ENCODE assay signal across 8 cellular contexts in the genomic region with DNA sequence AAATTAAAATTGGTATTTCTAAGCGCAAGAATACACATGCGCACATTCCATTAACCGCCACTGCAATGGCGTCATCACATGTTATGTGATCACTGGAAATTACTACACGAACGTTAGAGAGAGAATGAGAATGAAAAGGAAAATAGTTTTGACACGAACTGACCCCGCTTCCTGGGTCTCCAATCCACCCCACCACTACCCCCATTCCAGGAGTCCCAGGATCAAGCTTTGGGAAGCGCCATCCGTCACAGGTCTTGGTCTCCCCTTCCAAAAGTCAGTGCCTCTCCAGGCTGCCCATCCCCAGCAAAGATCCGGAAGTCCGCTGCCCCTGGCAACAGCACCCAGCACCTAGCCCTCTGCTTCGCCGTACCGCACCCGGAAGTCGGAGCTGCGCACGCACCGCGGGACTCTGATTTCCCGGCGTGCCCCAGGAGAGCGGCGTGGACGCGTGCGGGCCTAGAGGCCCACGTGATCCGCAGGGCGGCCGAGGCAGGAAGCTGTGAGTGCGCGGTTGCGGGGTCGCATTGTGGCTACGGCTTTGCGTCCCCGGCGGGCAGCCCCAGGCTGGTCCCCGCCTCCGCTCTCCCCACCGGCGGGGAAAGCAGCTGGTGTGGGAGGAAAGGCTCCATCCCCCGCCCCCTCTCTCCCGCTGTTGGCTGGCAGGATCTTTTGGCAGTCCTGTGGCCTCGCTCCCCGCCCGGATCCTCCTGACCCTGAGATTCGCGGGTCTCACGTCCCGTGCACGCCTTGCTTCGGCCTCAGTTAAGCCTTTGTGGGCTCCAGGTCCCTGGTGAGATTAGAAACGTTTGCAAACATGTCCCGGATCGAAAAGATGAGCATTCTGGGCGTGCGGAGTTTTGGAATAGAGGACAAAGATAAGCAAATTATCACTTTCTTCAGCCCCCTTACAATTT. TPM values are rescaled to one million over a fixed set of nuclear protein-coding genes. Genes with fewer than 3 reads are reported as not detected.
A peak's percentile ranks its signal among the peaks of the same experiment; 100 is the strongest.
DNase-seq lines count a peak whose midpoint lies in the region; ATAC-seq and TF ChIP-seq lines count a peak whose summit lies in the region.

A gene (plus strand): TSS at position 467 of the 914 bp plus-strand sequence. CDS start 348 bp downstream, at position 815.

- no peaks in the 10 kb centered on the region for H3K27me3 Mint-ChIP-seq in chondrocyte (ENCODE audit: low read depth)

- TF ChIP-seq POLR2A in GM19193 (IDR thresholded peaks at IDR 0.05; ENCODE audit: extremely low read depth, insufficient read depth, insufficient read length): peak; percentile 93

- no peaks in the 10 kb centered on the region for H3K36me3 Mint-ChIP-seq in chondrocyte (ENCODE audit: low read depth)

- TF ChIP-seq CTCF in chondrocyte (IDR thresholded peaks at IDR 0.05) (peak; percentile 4), kidney epithelial cell (IDR thresholded peaks at IDR 0.05; ENCODE audit: insufficient read depth, low read length, poor library complexity, severe bottlenecking) (no peak)

- no peaks in the 10 kb centered on the region for H3K27me3 ChIP-seq in kidney epithelial cell (ENCODE audit: control insufficient read depth, insufficient read depth, low read length)

- H3K4me1 Mint-ChIP-seq in chondrocyte (ENCODE audit: low read depth): peaks cover 26% of the 10 kb centered on the region

- ATAC-seq in HG03432 (IDR thresholded peaks at IDR 0.05; ENCODE audit: unreplicated experiment): peak; percentile 98

- DNase-seq in Ammon's horn (ENCODE audit: low spot score) (peak; percentile 91), NCI-H510A (lab: John Stamatoyannopoulos, UW) (peak; percentile 76), chondrocyte (ENCODE audit: low spot score) (peak; percentile 90), kidney epithelial cell (ENCODE audit: low read depth) (peak; percentile 62)
- DNase-seq in activated CD4-positive, alpha-beta T cell treated with anti-CD3 and anti-CD28 coated beads for 24 hours (ENCODE audit: low read depth in 2 of 2): peak; percentile 84 to 92
- DNase-seq in stimulated activated CD4-positive, alpha-beta T cell treated with anti-CD3 and anti-CD28 coated beads, Interleukin-15, amount 100 ng/mL, for 24 hours: peak; percentile 97

- no peaks in the 10 kb centered on the region for H3K9me3 Mint-ChIP-seq in chondrocyte (ENCODE audit: low read depth)

- H3K4me3 ChIP-seq in kidney epithelial cell (ENCODE audit: low read depth, low read length): peak within 1 kb of the TSS; percentile 52

- H3K27ac Mint-ChIP-seq in chondrocyte (ENCODE audit: unreplicated experiment): peak within 1 kb of the TSS; percentile 94

- peak within 1 kb of the TSS; percentile 96 for H3K4me3 Mint-ChIP-seq in chondrocyte (ENCODE audit: unreplicated experiment)

- no peaks in the 10 kb centered on the region for H3K36me3 ChIP-seq in kidney epithelial cell (ENCODE audit: control insufficient read depth, insufficient read depth, low read length)

RNA-seq across cellular contexts. Expression of the gene that starts here (rescaled TPM):
- total RNA-seq in chondrocyte: 27.7 to 30.7 TPM (median 27.8 TPM) in 3 replicates
- 27.8 and 35.1 TPM in 2 replicates for total RNA-seq in kidney epithelial cell

Comparison
In these comparisons a context has a peak if more than half of its experiments do, and no peak if none do; other contexts are left out.
1. Peak in every context shown above with its lines: DNase-seq, ATAC-seq and H3K4me3 ChIP-seq.